ENCODE assay signal across 33 cellular contexts in genomic region chr16:12588510-12588909, GRCh38.
"Had no signal": no experiment of that assay in that cellular context is flagged by ENCODE, and none has a peak within 500 bp of the region (broad histone marks: within the 10 kb centered on the region; RNA-seq: fewer than 3 reads in every experiment).

No MANE protein-coding gene starts in this region.

- H3K36me3 ChIP-seq: Peyer's patch, SJSA1 had no signal

- H3K27me3 Mint-ChIP-seq: activated CD4-positive, alpha-beta T cell treated with anti-CD3 and anti-CD28 coated beads, Interleukin-2, amount 10 ng/mL, durations not matched to agents 7 days and 5 days; activated naive CD8-positive, alpha-beta T cell had no signal

- DNase-seq: activated CD4-positive, alpha-beta T cell treated with anti-CD3 and anti-CD28 coated beads, Interleukin-2, amount 10 ng/mL, durations not matched to agents 7 days and 5 days; activated CD4-positive, alpha-beta T cell treated with anti-CD3 and anti-CD28 coated beads, Interleukin-2, amount 50 U/mL, for 48 hours; activated CD8-positive, alpha-beta T cell treated with anti-CD3 and anti-CD28 coated beads, Interleukin-2, amount 10 ng/mL, durations not matched to agents 7 days and 5 days; activated effector memory CD4-positive, alpha-beta T cell treated with Interleukin-2 at 50 U/mL for 16 hours; activated naive CD4-positive, alpha-beta T cell treated with anti-CD3 and anti-CD28 coated beads, Interleukin-2, amount 10 ng/mL, durations not matched to agents 7 days and 5 days; activated naive CD8-positive, alpha-beta T cell treated with anti-CD3 and anti-CD28 coated beads, Interleukin-2, amount 50 U/mL, for 24 hours; activated T-cell treated with anti-CD3 and anti-CD28 coated beads, Interleukin-2, amount 50 U/mL, for 48 hours; anterior cingulate cortex; caudate nucleus; cerebellar nuclear complex; MM.1S; MV-4-11; NCI-H1092; NCI-H187; NCI-H2029 treated with DMSO at 0.1 percent for 48 hours; NCI-H2107; NCI-H2171; NCI-H510A; NCI-H526; NCI-H748 treated with DMSO at 0.1 percent for 48 hours; NK-92 treated with Interleukin-12 subunit alpha and Interleukin-12 subunit beta, amount 100 ng/mL, for 24 hours; PC-3; SHP77 treated with DMSO at 0.1 percent for 48 hours; SK-N-SH had no signal

- H3K27ac ChIP-seq: KMS-11, Peyer's patch, SJSA1 had no signal

- FAIRE-seq: bronchial epithelial cell, TTC549 had no signal

- H3K9ac ChIP-seq: KMS-11, SK-N-SH had no signal

- H3K9me3 ChIP-seq: Peyer's patch, SJSA1, SK-N-SH had no signal

- H3K36me3 Mint-ChIP-seq: activated naive CD4-positive, alpha-beta T cell treated with anti-CD3 and anti-CD28 coated beads, Interleukin-2, amount 10 ng/mL, durations not matched to agents 7 days and 5 days; brain had no signal

- ATAC-seq: activated CD8-positive, alpha-beta T cell treated with anti-CD3 and anti-CD28 coated beads, Interleukin-2, amount 10 ng/mL, durations not matched to agents 7 days and 5 days; activated naive CD8-positive, alpha-beta T cell treated with anti-CD3 and anti-CD28 coated beads, Interleukin-2, amount 50 U/mL, for 24 hours; PC-3 had no signal

- H3K27me3 ChIP-seq: Peyer's patch, SJSA1 had no signal

- H3K9me3 Mint-ChIP-seq: T-helper 2 cell treated with Interferon-gamma antibody and Interleukin-4, amounts not matched to agents 5 μg/mL and 100 μg/mL, for 36 hours had no signal

- H3K4me1 ChIP-seq: Peyer's patch, SJSA1 had no signal

- H3K4me2 ChIP-seq: KMS-11, SK-N-SH had no signal

- H3K4me3 Mint-ChIP-seq: activated CD4-positive, alpha-beta T cell treated with anti-CD3 and anti-CD28 coated beads, Interleukin-2, amount 10 ng/mL, durations not matched to agents 7 days and 5 days; activated CD8-positive, alpha-beta T cell treated with anti-CD3 and anti-CD28 coated beads, Interleukin-2, amount 10 ng/mL, durations not matched to agents 7 days and 5 days; activated naive CD4-positive, alpha-beta T cell treated with anti-CD3 and anti-CD28 coated beads, Interleukin-2, amount 10 ng/mL, durations not matched to agents 7 days and 5 days; activated naive CD8-positive, alpha-beta T cell; activated naive CD8-positive, alpha-beta T cell treated with anti-CD3 and anti-CD28 coated beads, Interleukin-2, amount 50 U/mL, for 24 hours; brain; T-helper 1 cell treated with Interleukin-12 subunit alpha and Interleukin-12 subunit beta and Interleukin-4 antibody, amounts not matched to agents 30 μg/mL and 1 μg/mL, for 36 hours; T-helper 2 cell treated with Interferon-gamma antibody and Interleukin-4, amounts not matched to agents 5 μg/mL and 100 μg/mL, for 36 hours had no signal

- H3K4me3 ChIP-seq: Peyer's patch, SJSA1 had no signal

- H3K27ac Mint-ChIP-seq: activated CD4-positive, alpha-beta T cell treated with anti-CD3 and anti-CD28 coated beads, Interleukin-2, amount 10 ng/mL, durations not matched to agents 7 days and 5 days; activated CD8-positive, alpha-beta T cell treated with anti-CD3 and anti-CD28 coated beads, Interleukin-2, amount 10 ng/mL, durations not matched to agents 7 days and 5 days; activated naive CD4-positive, alpha-beta T cell treated with anti-CD3 and anti-CD28 coated beads, Interleukin-2, amount 10 ng/mL, durations not matched to agents 7 days and 5 days; activated naive CD8-positive, alpha-beta T cell; activated naive CD8-positive, alpha-beta T cell treated with anti-CD3 and anti-CD28 coated beads, Interleukin-2, amount 50 U/mL, for 24 hours; brain; T-helper 1 cell treated with Interleukin-12 subunit alpha and Interleukin-12 subunit beta and Interleukin-4 antibody, amounts not matched to agents 30 μg/mL and 1 μg/mL, for 36 hours; T-helper 2 cell treated with Interferon-gamma antibody and Interleukin-4, amounts not matched to agents 5 μg/mL and 100 μg/mL, for 36 hours had no signal

- H3K4me1 Mint-ChIP-seq: brain had no signal
